In genomic region chr2:179020156-179020750, GRCh38 we compare ENCODE assay signal across 8 cellular contexts. TPM values are rescaled to one million over a fixed set of nuclear protein-coding genes. Genes with fewer than 3 reads are reported as not detected.
DNase-seq lines count a peak whose midpoint lies in the region; ATAC-seq and TF ChIP-seq lines count a peak whose summit lies in the region.

No MANE protein-coding gene starts in this region.

- TF ChIP-seq POLR2A in breast epithelium (IDR thresholded peaks at IDR 0.05): no peak

- H3K27me3 Mint-ChIP-seq in MCF 10A (ENCODE audit: insufficient read depth, unreplicated experiment): no peaks in the 10 kb centered on the region

- H4K20me1 ChIP-seq in fibroblast of lung (ENCODE audit: control insufficient read depth, extremely low read depth, insufficient read depth, low read length): no peaks in the 10 kb centered on the region

- H3K27ac Mint-ChIP-seq in MCF 10A (ENCODE audit: low read depth, unreplicated experiment): no peak overlapping the region

- peak; percentile 52 for ATAC-seq in HG02588 (IDR thresholded peaks at IDR 0.05; ENCODE audit: unreplicated experiment)

- no peaks in the 10 kb centered on the region for H3K79me2 ChIP-seq in fibroblast of lung (ENCODE audit: control insufficient read depth, insufficient read depth, low read length)

- no TSS peak for BruUV-seq in MCF 10A (replicated peaks; lab: Mats Ljungman, UMichigan)

- no peaks in the 10 kb centered on the region for H3K27me3 ChIP-seq in breast epithelium
- no peaks in the 10 kb centered on the region for H3K27me3 ChIP-seq in fibroblast of lung (ENCODE audit: control insufficient read depth, insufficient read depth, low read length)

- H3K36me3 ChIP-seq in breast epithelium (no peaks in the 10 kb centered on the region), fibroblast of lung (ENCODE audit: control insufficient read depth, insufficient read depth, low read length) (no peaks in the 10 kb centered on the region)

- H3K27ac ChIP-seq in breast epithelium (no peak overlapping the region), fibroblast of lung (ENCODE audit: insufficient read depth, low read length) (no peak overlapping the region)

- H3K9ac ChIP-seq in fibroblast of lung (ENCODE audit: insufficient read depth, low read length): no peak overlapping the region

- no peak overlapping the region for H3K4me3 Mint-ChIP-seq in MCF 10A (ENCODE audit: unreplicated experiment)

- H3K4me1 ChIP-seq in breast epithelium: no peaks in the 10 kb centered on the region
- no peaks in the 10 kb centered on the region for H3K4me1 ChIP-seq in fibroblast of lung (ENCODE audit: control insufficient read depth, extremely low read depth, insufficient read depth, low read length)

- CTCF ChIA-PET in MCF 10A (lab: Yijun Ruan, JAX): interaction anchor here (0.6 to 1.2 kb wide), 8 partner anchors 14 to 725 kb away, joined by 3 to 4 read pairs (median 3); no protein-coding TSS in a partner anchor

- H3K9me3 ChIP-seq in breast epithelium: no peaks in the 10 kb centered on the region
- no peaks in the 10 kb centered on the region for H3K9me3 ChIP-seq in fibroblast of lung (ENCODE audit: control insufficient read depth, insufficient read depth, low read depth, low read length)

- intact Hi-C loops in MCF 10A (cut with micrococcal nuclease): no loop called here
- intact Hi-C loops in breast epithelium (cut with DNase I; ENCODE audit: low total_unique reads): no loop called here

- no peaks in the 10 kb centered on the region for H3K9me3 Mint-ChIP-seq in MCF 10A (ENCODE audit: unreplicated experiment)

- no peak overlapping the region for H3K4me3 ChIP-seq in breast epithelium
- no peak overlapping the region for H3K4me3 ChIP-seq in fibroblast of lung (replicated peaks in 1 of 4; ENCODE audit: control extremely low read depth in 1 of 4, insufficient read depth in 1 of 4, low read depth in 3 of 4, low read length in 4 of 4)

- POLR2A ChIA-PET in MCF 10A (lab: Yijun Ruan, JAX): interaction anchor here (0.7 kb wide), 1 partner anchor 111 kb away, joined by 3 read pairs; no protein-coding TSS in a partner anchor

- H3K4me1 Mint-ChIP-seq in MCF 10A (ENCODE audit: insufficient read depth, unreplicated experiment): no peaks in the 10 kb centered on the region

- peak; percentile 68 for DNase-seq in MCF 10A (ENCODE audit: unreplicated experiment)
- DNase-seq in breast epithelium (ENCODE audit: low spot score in 2 of 2): no peak
- peak; percentile 63 for DNase-seq in NCI-H1105 (lab: John Stamatoyannopoulos, UW)
- peak; percentile 6 to 40 (median 20) for DNase-seq in activated CD4-positive, CD25-positive, alpha-beta regulatory T cell (lab: John Stamatoyannopoulos, UW)
- DNase-seq in fibroblast of lung (ENCODE audit: low read depth in 2 of 2): no peak
- peak; percentile 66 for DNase-seq in stimulated activated CD4-positive, alpha-beta T cell treated with anti-CD3 and anti-CD28 coated beads, Interleukin-15, amount 100 ng/mL, for 24 hours
- no peak for DNase-seq in amniotic stem cell (lab: John Stamatoyannopoulos, UW)

- no peak overlapping the region for H3K4me2 ChIP-seq in fibroblast of lung (ENCODE audit: extremely low read depth, insufficient read depth, low read length)

- TF ChIP-seq CTCF in MCF 10A (IDR thresholded peaks at IDR 0.05; ENCODE audit: unreplicated experiment): peak; percentile 43
- TF ChIP-seq CTCF in breast epithelium (IDR thresholded peaks at IDR 0.05): no peak
- TF ChIP-seq CTCF in fibroblast of lung (conservative IDR thresholded peaks at IDR 0.05 in 1 of 2, IDR thresholded peaks at IDR 0.05 in 1 of 2; ENCODE audit: low read depth in 1 of 2, low read length in 2 of 2): peak; percentile 22 to 44

- peaks cover 2% of the 10 kb centered on the region for H3K36me3 Mint-ChIP-seq in MCF 10A (ENCODE audit: insufficient read depth, unreplicated experiment)

- H2AFZ ChIP-seq in fibroblast of lung (ENCODE audit: low read length): no peak overlapping the region

RNA-seq across cellular contexts. Expression of gene CCDC141, which starts 29.7 kb away (rescaled TPM):
- total RNA-seq in MCF 10A (2022) (not detected in 2 replicates), breast epithelium (10 to 100 TPM in 1 of 3 donors, 1 to 10 TPM in 2; 1.3 to 11.7 (median 2.2) TPM), fibroblast of lung (under 0.01 and 0.17 TPM in 2 replicates)
- polyA plus RNA-seq in fibroblast of lung: 0.03 and 0.05 TPM in 2 replicates
- polyA plus RNA-seq in fibroblast of lung (2012): 0.03 TPM in 2 replicates
- polyA minus RNA-seq in fibroblast of lung (ENCODE audit: low replicate concordance): not detected in 2 replicates

Comparison
In these comparisons a context has a peak if more than half of its experiments do, and no peak if none do; other contexts are left out.
1. DNase-seq: peak in MCF 10A (single experiment), NCI-H1105 (single experiment), activated CD4-positive, CD25-positive, alpha-beta regulatory T cell (4 of 4) and stimulated activated CD4-positive, alpha-beta T cell treated with anti-CD3 and anti-CD28 coated beads, Interleukin-15, amount 100 ng/mL, for 24 hours (single experiment); none in breast epithelium (0 of 2), fibroblast of lung (0 of 2) and amniotic stem cell (single experiment).
2. CTCF ChIP-seq: peak in MCF 10A (single experiment) and fibroblast of lung (2 of 2); none in breast epithelium (0 of 3).